Comparison of ENCODE assay signal across 23 cellular contexts in genomic region chr12:88597361-88597760, GRCh38. TPM values are rescaled to one million over a fixed set of nuclear protein-coding genes. Genes with fewer than 3 reads are reported as not detected.
DNase-seq lines count a peak whose midpoint lies in the region; ATAC-seq, FAIRE-seq and TF ChIP-seq lines count a peak whose summit lies in the region.
"Had no signal": no experiment of that assay in that cellular context is flagged by ENCODE, and none has a peak within 500 bp of the region (broad histone marks: within the 10 kb centered on the region; RNA-seq: fewer than 3 reads in every experiment).

No MANE protein-coding gene starts in this region.

- H3K36me3 Mint-ChIP-seq in nephron (ENCODE audit: low read depth) = no peaks in the 10 kb centered on the region
- H3K36me3 Mint-ChIP-seq: CD14-positive monocyte; CD4-positive, alpha-beta memory T cell; CD4-positive, CD25-positive, alpha-beta regulatory T cell; CD8-positive, alpha-beta memory T cell had no signal

- peaks cover 0 to 3% of the 10 kb centered on the region in 2 donors for H3K4me1 ChIP-seq in small intestine (ENCODE audit: control insufficient read depth in 2 of 2, insufficient read depth in 1 of 2, low read depth in 1 of 2, low read length in 1 of 2)
- H3K4me1 ChIP-seq: BLaER1 had no signal

- no peak overlapping the region for H3K4me3 Mint-ChIP-seq in nephron
- H3K4me3 Mint-ChIP-seq: CD14-positive monocyte; CD4-positive, alpha-beta memory T cell; CD4-positive, CD25-positive, alpha-beta regulatory T cell; CD8-positive, alpha-beta memory T cell had no signal

- no peaks in the 10 kb centered on the region for H3K36me3 ChIP-seq in small intestine (ENCODE audit: control insufficient read depth in 2 of 2, insufficient read depth in 2 of 2, low read length in 2 of 2)
- H3K36me3 ChIP-seq: BE2C, BLaER1 had no signal

- no peak for TF ChIP-seq CTCF in nephron (IDR thresholded peaks at IDR 0.05; ENCODE audit: unreplicated experiment in 3 of 3)

- no peak overlapping the region for H3K4me3 ChIP-seq in small intestine (ENCODE audit: low read depth in 1 of 2, low read length in 2 of 2)
- H3K4me3 ChIP-seq: BLaER1 had no signal

- H3K4me1 Mint-ChIP-seq in nephron = no peaks in the 10 kb centered on the region
- H3K4me1 Mint-ChIP-seq: CD14-positive monocyte; CD4-positive, alpha-beta memory T cell; CD4-positive, CD25-positive, alpha-beta regulatory T cell; CD8-positive, alpha-beta memory T cell had no signal

- peaks cover 2% of the 10 kb centered on the region for H3K9me3 Mint-ChIP-seq in nephron
- H3K9me3 Mint-ChIP-seq: CD14-positive monocyte; CD8-positive, alpha-beta memory T cell had no signal

- H3K27me3 ChIP-seq in small intestine (ENCODE audit: control insufficient read depth in 2 of 2, insufficient read depth in 2 of 2, low read length in 2 of 2) = no peaks in the 10 kb centered on the region
- H3K27me3 ChIP-seq: BE2C, BLaER1 had no signal

- H3K27me3 Mint-ChIP-seq in nephron (ENCODE audit: low read depth) = no peaks in the 10 kb centered on the region
- H3K27me3 Mint-ChIP-seq: CD4-positive, alpha-beta memory T cell; CD4-positive, CD25-positive, alpha-beta regulatory T cell; CD8-positive, alpha-beta memory T cell had no signal

- no peak overlapping the region for H3K27ac ChIP-seq in small intestine (ENCODE audit: low read depth in 1 of 2, low read length in 1 of 2)
- H3K27ac ChIP-seq: BLaER1 had no signal

- peak overlapping the region; percentile 35 to 67 (median 61) for H3K27ac Mint-ChIP-seq in nephron
- H3K27ac Mint-ChIP-seq: CD14-positive monocyte; CD4-positive, alpha-beta memory T cell; CD4-positive, CD25-positive, alpha-beta regulatory T cell; CD8-positive, alpha-beta memory T cell had no signal

- intact Hi-C loops in left colon (cut with DNase I, micrococcal nuclease) = no loop called here

- FAIRE-seq in small intestine (lab: Jason Lieb, UNC) = no peak
- FAIRE-seq: A204.1, GM12891, GM19239 had no signal

- ATAC-seq in left colon (peak; percentile 75), left lobe of liver (peak; percentile 19), HG02870 (IDR thresholded peaks at IDR 0.05; ENCODE audit: unreplicated experiment) (no peak)

- no peaks in the 10 kb centered on the region for H3K9me3 ChIP-seq in small intestine (ENCODE audit: control insufficient read depth, low read depth)
- H3K9me3 ChIP-seq: BE2C, BLaER1 had no signal

- DNase-seq in left colon (no peak), left lobe of liver (ENCODE audit: low spot score) (no peak), small intestine (peak; percentile 31), NCI-H446 treated with DMSO at 0.1 percent for 48 hours (lab: John Stamatoyannopoulos, UW) (no peak), DMS 273 (lab: John Stamatoyannopoulos, UW; ENCODE audit: unreplicated experiment) (no peak), anterior cingulate cortex (lab: John Stamatoyannopoulos, UW) (no peak)
- DNase-seq: 8988T; ACHN; BE2C; C1 segment of cervical spinal cord; CD4-positive, alpha-beta memory T cell; CD4-positive, CD25-positive, alpha-beta regulatory T cell; CD8-positive, alpha-beta memory T cell; COR-L47; DMS79 treated with DMSO at 0.1 percent for 48 hours; GF-D8 had no signal

RNA-seq across cellular contexts. Expression of gene KITLG, which starts 17.1 kb away (rescaled TPM):
- total RNA-seq in left colon (10 to 100 TPM; 34.2 to 35.2 TPM), left lobe of liver (1.4 TPM)
- polyA plus RNA-seq in small intestine = 1 to 10 TPM; 4.5 to 8.1 (median 7.6) TPM
- total RNA-seq: CD4-positive, CD25-positive, alpha-beta regulatory T cell had no signal
- polyA plus RNA-seq: CD4-positive, alpha-beta memory T cell; CD4-positive, CD25-positive, alpha-beta regulatory T cell; CD8-positive, alpha-beta memory T cell had no signal

Comparison
In these comparisons a context has a peak if more than half of its experiments do, and no peak if none do; other contexts are left out.
1. RNA of gene KITLG, which starts 17.1 kb away (total RNA-seq): 34.2 to 35.2 TPM in left colon; 1.4 TPM in left lobe of liver (single experiment); every median in the first group is over 10 times any median in the second.